17 cellular contexts compared by ENCODE assay signal in genomic region chr1:7352364-7352763, GRCh38.
A peak's percentile ranks its signal among the peaks of the same experiment; 100 is the strongest.
DNase-seq lines count a peak whose midpoint lies in the region; TF ChIP-seq lines count a peak whose summit lies in the region.
"Had no signal": no experiment of that assay in that cellular context is flagged by ENCODE, and none has a peak within 500 bp of the region (broad histone marks: within the 10 kb centered on the region; RNA-seq: fewer than 3 reads in every experiment).

No MANE protein-coding gene starts in this region.

- no peaks in the 10 kb centered on the region for H3K27me3 Mint-ChIP-seq in MCF 10A (ENCODE audit: insufficient read depth, unreplicated experiment)

- TF ChIP-seq CTCF in spleen (IDR thresholded peaks at IDR 0.05 in 8 of 11, conservative IDR thresholded peaks at IDR 0.05 in 3 of 11) (no peak), MCF 10A (IDR thresholded peaks at IDR 0.05; ENCODE audit: unreplicated experiment) (no peak)

- intact Hi-C loops in spleen (cut with DNase I; ENCODE audit: low total_unique reads), result no loop called here
- intact Hi-C loops in MCF 10A (cut with micrococcal nuclease), result no loop called here

- H3K9me3 Mint-ChIP-seq in MCF 10A (ENCODE audit: unreplicated experiment), result no peaks in the 10 kb centered on the region

- H3K9me3 ChIP-seq in MG63, result no peaks in the 10 kb centered on the region
- H3K9me3 ChIP-seq in spleen, result no peaks in the 10 kb centered on the region
- H3K9me3 ChIP-seq: BE2C, Caco-2, HAP-1 had no signal

- in situ Hi-C loops in G401 (cut with HindIII; ENCODE audit: low sequenced_read_pairs), result no loop called here

- CTCF ChIA-PET in MCF 10A (lab: Yijun Ruan, JAX), result interaction anchor here (0.7 to 0.9 kb wide), 2 partner anchors 11 to 40 kb away, joined by 3 to 5 read pairs; no protein-coding TSS in a partner anchor

- H3K4me3 ChIP-seq in MG63 (no peak overlapping the region), spleen (no peak overlapping the region)
- H3K4me3 ChIP-seq: GM23248, HAP-1 had no signal

- DNase-seq in G401 (ENCODE audit: low spot score), result peak; percentile 75
- peak; percentile 32 for DNase-seq in MG63
- DNase-seq in cerebellar cortex (ENCODE audit: low spot score), result peak; percentile 68
- peak; percentile 43 for DNase-seq in spleen
- no peak for DNase-seq in MCF 10A (ENCODE audit: unreplicated experiment)
- DNase-seq in activated CD8-positive, alpha-beta memory T cell treated with anti-CD3 and anti-CD28 coated beads, Interleukin-2, amount 50 U/mL, for 48 hours, result no peak
- no peak for DNase-seq in pons (ENCODE audit: low spot score)
- DNase-seq: ACHN; BE2C; Caco-2; CD4-positive, CD25-positive, alpha-beta regulatory T cell; CD8-positive, alpha-beta memory T cell; DMS153; DMS79; GF-D8; GM23248 had no signal

- H3K27ac ChIP-seq in spleen, result no peak overlapping the region
- H3K27ac ChIP-seq: GM23248 had no signal

- no peak overlapping the region for H3K27ac Mint-ChIP-seq in MCF 10A (ENCODE audit: low read depth, unreplicated experiment)
- H3K27ac Mint-ChIP-seq: CD4-positive, CD25-positive, alpha-beta regulatory T cell had no signal

- H3K4me1 Mint-ChIP-seq in MCF 10A (ENCODE audit: insufficient read depth, unreplicated experiment), result no peaks in the 10 kb centered on the region
- H3K4me1 Mint-ChIP-seq: CD4-positive, CD25-positive, alpha-beta regulatory T cell; CD8-positive, alpha-beta memory T cell had no signal

- H3K36me3 ChIP-seq in MG63 (no peaks in the 10 kb centered on the region), spleen (no peaks in the 10 kb centered on the region)
- H3K36me3 ChIP-seq: BE2C, HAP-1 had no signal

- H3K4me1 ChIP-seq in spleen, result no peaks in the 10 kb centered on the region
- H3K4me1 ChIP-seq: BE2C, Caco-2, HAP-1 had no signal

- 91 to 100% (median 94%) methylated on average over 3 to 4 of the region's 4 CpGs; no CpG with 5 or more reads in 1 of the 5 donors for WGBS in spleen, 5 donors

- no TSS peak for BruUV-seq in MCF 10A (replicated peaks; lab: Mats Ljungman, UMichigan)

- POLR2A ChIA-PET in MCF 10A (lab: Yijun Ruan, JAX), result no interaction called here

- no peaks in the 10 kb centered on the region for H3K27me3 ChIP-seq in MG63
- H3K27me3 ChIP-seq in spleen (replicated peaks in 1 of 7), result peaks cover 0 to 26% (median 0%) of the 10 kb centered on the region in 7 donors
- H3K27me3 ChIP-seq: BE2C had no signal

- no peaks in the 10 kb centered on the region for H3K36me3 Mint-ChIP-seq in MCF 10A (ENCODE audit: insufficient read depth, unreplicated experiment)
- H3K36me3 Mint-ChIP-seq: CD4-positive, CD25-positive, alpha-beta regulatory T cell; CD8-positive, alpha-beta memory T cell had no signal

- TF ChIP-seq POLR2A in spleen (IDR thresholded peaks at IDR 0.05), result no peak

- H3K4me3 Mint-ChIP-seq in MCF 10A (ENCODE audit: unreplicated experiment), result no peak overlapping the region
- H3K4me3 Mint-ChIP-seq: CD4-positive, CD25-positive, alpha-beta regulatory T cell; CD8-positive, alpha-beta memory T cell had no signal

Comparison
In these comparisons a context has a peak if more than half of its experiments do, and no peak if none do; other contexts are left out.
1. DNase-seq: peak in G401 (single experiment), MG63 (single experiment), cerebellar cortex (single experiment) and spleen (single experiment); none in MCF 10A (single experiment), activated CD8-positive, alpha-beta memory T cell treated with anti-CD3 and anti-CD28 coated beads, Interleukin-2, amount 50 U/mL, for 48 hours (single experiment) and pons (single experiment).